Comparison of ENCODE assay signal across 21 cellular contexts in genomic region chr16:14955546-14956231, GRCh38. TPM values are rescaled to one million over a fixed set of nuclear protein-coding genes. Genes with fewer than 3 reads are reported as not detected.
DNase-seq lines count a peak whose midpoint lies in the region; TF ChIP-seq lines count a peak whose summit lies in the region.
"Had no signal": no experiment of that assay in that cellular context is flagged by ENCODE, and none has a peak within 500 bp of the region (broad histone marks: within the 10 kb centered on the region; RNA-seq: fewer than 3 reads in every experiment).

No MANE protein-coding gene starts in this region.

- no peaks in the 10 kb centered on the region for H3K27me3 ChIP-seq in ovary

- intact Hi-C loops in ovary (cut with DNase I) = no loop called here

- DNase-seq in GM13976 (ENCODE audit: low spot score) = peak; percentile 32
- peak; percentile 91 for DNase-seq in chondrocyte (ENCODE audit: low spot score)
- peak; percentile 46 for DNase-seq in islet precursor cell
- peak; percentile 49 to 78 (median 62) for DNase-seq in ovary
- no peak for DNase-seq in erythroblast (lab: John Stamatoyannopoulos, UW)
- no peak for DNase-seq in effector CD4-positive, alpha-beta T cell
- no peak for DNase-seq in foreskin fibroblast
- no peak for DNase-seq in retina
- DNase-seq: activated CD4-positive, alpha-beta T cell treated with anti-CD3 and anti-CD28 coated beads for 1 hour; activated T-cell treated with anti-CD3 and anti-CD28 coated beads, Interleukin-2, amount 50 U/mL, for 48 hours; Caco-2; HFFc6; mesendoderm; NCI-H1417; NCI-H524; stimulated activated CD4-positive, alpha-beta T cell treated with anti-CD3 and anti-CD28 coated beads, Interleukin-12 subunit alpha, Interleukin-12 subunit beta, amount 100 ng/mL, for 4 hours; stimulated activated CD8-positive, alpha-beta memory T cell treated with anti-CD3 and anti-CD28 coated beads, Interleukin-4, amount 100 ng/mL, for 48 hours had no signal

- 53 to 63% (median 60%) methylated on average over 16 of the region's 16 CpGs for WGBS in ovary, 3 donors

- in situ Hi-C loops in GM13976 (cut with MboI; ENCODE audit: low sequenced_read_pairs, unreplicated experiment) = no loop called here

- no peaks in the 10 kb centered on the region for H3K4me1 Mint-ChIP-seq in chondrocyte (ENCODE audit: low read depth)
- H3K4me1 Mint-ChIP-seq: activated naive CD4-positive, alpha-beta T cell treated with anti-CD3 and anti-CD28 coated beads, Interleukin-2, amount 50 U/mL, for 24 hours had no signal

- H3K36me3 ChIP-seq in ovary = no peaks in the 10 kb centered on the region

- peaks cover 1% of the 10 kb centered on the region for H3K36me3 Mint-ChIP-seq in chondrocyte (ENCODE audit: low read depth)
- H3K36me3 Mint-ChIP-seq: activated naive CD4-positive, alpha-beta T cell treated with anti-CD3 and anti-CD28 coated beads, Interleukin-2, amount 50 U/mL, for 24 hours; natural killer cell treated with Interleukin-12 subunit alpha and Interleukin-12 subunit beta and Interleukin-15 and Interleukin-18, amount 100 ng/mL, for 72 hours had no signal

- TF ChIP-seq POLR2A in ovary (IDR thresholded peaks at IDR 0.05) (no peak), erythroblast (IDR thresholded peaks at IDR 0.05; ENCODE audit: low read length) (no peak)

- H3K27me3 Mint-ChIP-seq in chondrocyte (ENCODE audit: low read depth) = no peaks in the 10 kb centered on the region
- H3K27me3 Mint-ChIP-seq: activated naive CD4-positive, alpha-beta T cell treated with anti-CD3 and anti-CD28 coated beads, Interleukin-2, amount 50 U/mL, for 24 hours; natural killer cell treated with Interleukin-12 subunit alpha and Interleukin-12 subunit beta and Interleukin-15 and Interleukin-18, amount 100 ng/mL, for 72 hours had no signal

- H3K4me3 Mint-ChIP-seq in chondrocyte (ENCODE audit: unreplicated experiment) = no peak overlapping the region
- H3K4me3 Mint-ChIP-seq: activated naive CD4-positive, alpha-beta T cell treated with anti-CD3 and anti-CD28 coated beads, Interleukin-2, amount 50 U/mL, for 24 hours; HFFc6; natural killer cell treated with Interleukin-12 subunit alpha and Interleukin-12 subunit beta and Interleukin-15 and Interleukin-18, amount 100 ng/mL, for 72 hours had no signal

- H3K9me3 Mint-ChIP-seq in chondrocyte (ENCODE audit: low read depth) = no peaks in the 10 kb centered on the region
- H3K9me3 Mint-ChIP-seq: activated naive CD4-positive, alpha-beta T cell treated with anti-CD3 and anti-CD28 coated beads, Interleukin-2, amount 50 U/mL, for 24 hours; HFFc6; natural killer cell treated with Interleukin-12 subunit alpha and Interleukin-12 subunit beta and Interleukin-15 and Interleukin-18, amount 100 ng/mL, for 72 hours had no signal

- H3K9me3 ChIP-seq in ovary = no peaks in the 10 kb centered on the region
- H3K9me3 ChIP-seq: A549, Caco-2 had no signal

- no peak overlapping the region for H3K27ac ChIP-seq in ovary
- H3K27ac ChIP-seq: A549 had no signal

- no peak overlapping the region for H3K27ac Mint-ChIP-seq in chondrocyte (ENCODE audit: unreplicated experiment)
- H3K27ac Mint-ChIP-seq: activated naive CD4-positive, alpha-beta T cell treated with anti-CD3 and anti-CD28 coated beads, Interleukin-2, amount 50 U/mL, for 24 hours; HFFc6; progenitor cell of endocrine pancreas had no signal

- H3K4me3 ChIP-seq in ovary (no peak overlapping the region), foreskin fibroblast (ENCODE audit: low read depth in 1 of 2, low read length in 2 of 2) (no peak overlapping the region)
- H3K4me3 ChIP-seq: A549 had no signal

- TF ChIP-seq CTCF in GM13976 (IDR thresholded peaks at IDR 0.05; ENCODE audit: borderline replicate concordance, control extremely low read depth, extremely low read depth, insufficient read depth, missing control alignments) (no peak), chondrocyte (IDR thresholded peaks at IDR 0.05) (no peak), ovary (IDR thresholded peaks at IDR 0.05) (no peak), foreskin fibroblast (IDR thresholded peaks at IDR 0.05; ENCODE audit: low read depth, low read length) (no peak)

- peaks cover 3% of the 10 kb centered on the region for H3K4me1 ChIP-seq in ovary (ENCODE audit: insufficient read depth)
- H3K4me1 ChIP-seq: A549, Caco-2 had no signal

- TF ChIP-seq EP300 in ovary (IDR thresholded peaks at IDR 0.05) = no peak

RNA-seq across cellular contexts. Expression of gene NPIPA1, which starts 18.4 kb away (rescaled TPM):
- total RNA-seq in chondrocyte (119 to 145 TPM (median 143 TPM) in 3 replicates), ovary (100 to 1,000 TPM in 5 of 7 donors, 10 to 100 TPM in 2; 38.6 to 165 (median 142) TPM)
- 100 to 1,000 TPM; 104 to 120 TPM for polyA plus RNA-seq in ovary

RNA-seq across cellular contexts. Expression of gene PDXDC1, which starts 19.1 kb away (rescaled TPM):
- total RNA-seq in chondrocyte (120 to 156 TPM (median 125 TPM) in 3 replicates), ovary (10 to 100 TPM; 37.5 to 69.3 (median 62.3) TPM)
- polyA plus RNA-seq in ovary = 10 to 100 TPM; 36.9 to 58.6 TPM

Comparison
In these comparisons a context has a peak if more than half of its experiments do, and no peak if none do; other contexts are left out.
1. DNase-seq: peak in GM13976 (single experiment), chondrocyte (single experiment), islet precursor cell (single experiment) and ovary (5 of 5); none in erythroblast (0 of 2), effector CD4-positive, alpha-beta T cell (single experiment), foreskin fibroblast (0 of 2) and retina (single experiment).